2 cellular contexts compared by ENCODE assay signal in the genomic region with DNA sequence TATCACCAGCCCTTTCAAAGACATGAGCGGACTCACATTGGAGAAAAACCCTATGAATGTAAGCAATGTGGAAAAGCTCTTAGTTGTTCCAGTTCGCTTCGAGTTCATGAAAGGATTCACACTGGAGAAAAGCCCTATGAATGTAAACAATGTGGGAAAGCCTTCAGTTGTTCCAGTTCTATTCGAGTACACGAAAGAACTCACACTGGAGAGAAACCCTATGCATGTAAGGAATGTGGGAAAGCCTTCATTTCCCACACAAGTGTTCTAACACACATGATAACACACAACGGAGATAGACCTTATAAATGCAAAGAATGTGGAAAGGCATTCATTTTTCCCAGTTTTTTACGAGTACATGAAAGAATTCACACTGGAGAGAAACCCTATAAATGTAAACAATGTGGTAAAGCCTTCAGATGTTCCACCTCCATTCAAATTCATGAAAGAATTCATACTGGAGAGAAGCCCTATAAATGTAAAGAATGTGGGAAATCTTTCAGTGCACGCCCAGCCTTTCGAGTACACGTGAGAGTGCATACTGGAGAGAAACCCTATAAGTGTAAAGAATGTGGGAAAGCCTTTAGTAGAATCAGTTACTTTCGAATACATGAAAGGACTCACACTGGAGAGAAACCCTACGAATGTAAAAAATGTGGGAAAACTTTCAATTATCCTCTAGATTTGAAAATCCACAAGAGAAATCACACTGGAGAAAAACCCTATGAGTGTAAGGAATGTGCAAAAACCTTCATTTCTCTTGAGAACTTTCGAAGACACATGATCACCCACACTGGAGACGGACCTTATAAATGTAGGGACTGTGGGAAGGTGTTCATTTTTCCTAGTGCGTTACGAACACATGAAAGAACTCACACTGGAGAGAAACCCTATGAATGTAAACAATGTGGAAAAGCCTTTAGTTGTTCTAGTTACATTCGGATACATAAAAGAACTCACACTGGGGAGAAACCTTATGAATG.
A peak's percentile ranks its signal among the peaks of the same experiment; 100 is the strongest.
TF ChIP-seq lines count a peak whose summit lies in the region.

No MANE protein-coding gene starts in this region.

TF ChIP-seq in HEK293, 187 proteins besides CTCF, POLR2A, EP300 and RAD21:
- TF ChIP-seq ZNF274 (IDR thresholded peaks at IDR 0.05; ENCODE audit: low read length) (peak; percentile 69), ZNF274 (tag by site-specific recombination; IDR thresholded peaks at IDR 0.05; ENCODE audit: borderline replicate concordance) (peak; percentile 85), ZNF114 (tag by site-specific recombination; IDR thresholded peaks at IDR 0.05) (no peak), SETDB1 (IDR thresholded peaks at IDR 0.05; ENCODE audit: insufficient read length, low read length) (peak; percentile 99), ZNF37A (tag by site-specific recombination; IDR thresholded peaks at IDR 0.05) (no peak), ZNF792 (tag by site-specific recombination; IDR thresholded peaks at IDR 0.05) (no peak), ZNF416 (tag by site-specific recombination; IDR thresholded peaks at IDR 0.05) (no peak), KLF10 (tag by site-specific recombination; IDR thresholded peaks at IDR 0.05) (no peak), ZNF558 (tag by site-specific recombination; IDR thresholded peaks at IDR 0.05) (no peak)
- TF ChIP-seq, protein P1, sequence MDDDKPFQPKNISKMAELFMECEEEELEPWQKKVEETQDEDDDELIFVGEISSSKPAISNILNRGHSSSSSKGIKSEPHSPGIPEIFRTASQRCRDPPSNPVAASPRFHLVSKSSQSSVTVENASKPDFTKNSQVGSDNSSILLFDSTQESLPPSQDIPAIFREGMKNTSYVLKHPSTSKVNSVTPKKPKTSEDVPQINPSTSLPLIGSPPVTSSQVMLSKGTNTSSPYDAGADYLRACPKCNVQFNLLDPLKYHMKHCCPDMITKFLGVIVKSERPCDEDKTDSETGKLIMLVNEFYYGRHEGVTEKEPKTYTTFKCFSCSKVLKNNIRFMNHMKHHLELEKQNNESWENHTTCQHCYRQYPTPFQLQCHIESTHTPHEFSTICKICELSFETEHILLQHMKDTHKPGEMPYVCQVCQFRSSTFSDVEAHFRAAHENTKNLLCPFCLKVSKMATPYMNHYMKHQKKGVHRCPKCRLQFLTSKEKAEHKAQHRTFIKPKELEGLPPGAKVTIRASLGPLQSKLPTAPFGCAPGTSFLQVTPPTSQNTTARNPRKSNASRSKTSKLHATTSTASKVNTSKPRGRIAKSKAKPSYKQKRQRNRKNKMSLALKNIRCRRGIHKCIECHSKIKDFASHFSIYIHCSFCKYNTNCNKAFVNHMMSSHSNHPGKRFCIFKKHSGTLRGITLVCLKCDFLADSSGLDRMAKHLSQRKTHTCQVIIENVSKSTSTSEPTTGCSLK (tag by site-specific recombination; IDR thresholded peaks at IDR 0.05): no peak
- TF ChIP-seq, protein P2, sequence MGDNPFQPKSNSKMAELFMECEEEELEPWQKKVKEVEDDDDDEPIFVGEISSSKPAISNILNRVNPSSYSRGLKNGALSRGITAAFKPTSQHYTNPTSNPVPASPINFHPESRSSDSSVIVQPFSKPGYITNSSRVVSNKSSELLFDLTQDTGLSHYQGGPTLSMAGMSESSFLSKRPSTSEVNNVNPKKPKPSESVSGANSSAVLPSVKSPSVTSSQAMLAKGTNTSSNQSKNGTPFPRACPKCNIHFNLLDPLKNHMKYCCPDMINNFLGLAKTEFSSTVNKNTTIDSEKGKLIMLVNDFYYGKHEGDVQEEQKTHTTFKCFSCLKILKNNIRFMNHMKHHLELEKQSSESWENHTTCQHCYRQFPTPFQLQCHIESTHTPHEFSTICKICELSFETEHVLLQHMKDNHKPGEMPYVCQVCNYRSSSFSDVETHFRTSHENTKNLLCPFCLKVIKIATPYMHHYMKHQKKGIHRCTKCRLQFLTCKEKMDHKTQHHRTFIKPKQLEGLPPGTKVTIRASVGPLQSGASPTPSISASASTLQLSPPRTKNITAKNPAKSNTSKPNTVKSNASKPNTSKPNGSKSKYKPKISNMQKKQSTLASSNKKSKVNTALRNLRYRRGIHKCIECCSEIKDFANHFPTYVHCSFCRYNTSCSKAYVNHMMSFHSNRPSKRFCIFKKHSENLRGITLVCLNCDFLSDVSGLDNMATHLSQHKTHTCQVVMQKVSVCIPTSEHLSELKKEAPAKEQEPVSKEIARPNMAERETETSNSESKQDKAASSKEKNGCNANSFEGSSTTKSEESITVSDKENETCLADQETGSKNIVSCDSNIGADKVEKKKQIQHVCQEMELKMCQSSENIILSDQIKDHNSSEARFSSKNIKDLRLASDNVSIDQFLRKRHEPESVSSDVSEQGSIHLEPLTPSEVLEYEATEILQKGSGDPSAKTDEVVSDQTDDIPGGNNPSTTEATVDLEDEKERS (tag by site-specific recombination; IDR thresholded peaks at IDR 0.05): 0 out of 2 replicates have a peak, but pooled peaks have one; percentile 7

TF ChIP-seq in K562, 482 proteins besides CTCF, POLR2A, EP300 and RAD21 (continues in another document):
- no peak for TF ChIP-seq HCFC1 (IDR thresholded peaks at IDR 0.05; ENCODE audit: low read depth, low read length)
- peak; percentile 97 for TF ChIP-seq TRIM28 (IDR thresholded peaks at IDR 0.05)
- peak; percentile 78; the same call in 1 of the 2 replicates for TF ChIP-seq CBX1 (IDR thresholded peaks at IDR 0.05; ENCODE audit: low read depth)
- no peak for TF ChIP-seq SRSF9 (IDR thresholded peaks at IDR 0.05; ENCODE audit: borderline replicate concordance, low read depth, low read length)
- peak; percentile 74; the same call in 1 of the 2 replicates for TF ChIP-seq ZNF280B (CRISPR knock-in tag; IDR thresholded peaks at IDR 0.05)
- TF ChIP-seq KAT7 (CRISPR knock-in tag; IDR thresholded peaks at IDR 0.05; ENCODE audit: borderline replicate concordance): no peak
- TF ChIP-seq MBD1 (CRISPR knock-in tag; IDR thresholded peaks at IDR 0.05): 0 out of 2 replicates have a peak, but pooled peaks have one; percentile 5
- TF ChIP-seq RBM25 (IDR thresholded peaks at IDR 0.05; ENCODE audit: low read depth, low read length, severe bottlenecking): peak; percentile 66
- 0 out of 2 replicates have a peak, but pooled peaks have one; percentile 39 for TF ChIP-seq ZNF766 (CRISPR knock-in tag; conservative IDR thresholded peaks at IDR 0.05)
- TF ChIP-seq, protein P3, sequence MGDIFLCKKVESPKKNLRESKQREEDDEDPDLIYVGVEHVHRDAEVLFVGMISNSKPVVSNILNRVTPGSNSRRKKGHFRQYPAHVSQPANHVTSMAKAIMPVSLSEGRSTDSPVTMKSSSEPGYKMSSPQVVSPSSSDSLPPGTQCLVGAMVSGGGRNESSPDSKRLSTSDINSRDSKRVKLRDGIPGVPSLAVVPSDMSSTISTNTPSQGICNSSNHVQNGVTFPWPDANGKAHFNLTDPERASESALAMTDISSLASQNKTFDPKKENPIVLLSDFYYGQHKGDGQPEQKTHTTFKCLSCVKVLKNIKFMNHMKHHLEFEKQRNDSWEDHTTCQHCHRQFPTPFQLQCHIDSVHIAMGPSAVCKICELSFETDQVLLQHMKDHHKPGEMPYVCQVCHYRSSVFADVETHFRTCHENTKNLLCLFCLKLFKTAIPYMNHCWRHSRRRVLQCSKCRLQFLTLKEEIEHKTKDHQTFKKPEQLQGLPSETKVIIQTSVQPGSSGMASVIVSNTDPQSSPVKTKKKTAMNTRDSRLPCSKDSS (IDR thresholded peaks at IDR 0.05; ENCODE audit: low read depth, partially characterized antibody): peak; percentile 95
- TF ChIP-seq CBX5 (IDR thresholded peaks at IDR 0.05; ENCODE audit: borderline replicate concordance, low read depth): peak; percentile 93
- peak; percentile 86 for TF ChIP-seq ZEB2 (IDR thresholded peaks at IDR 0.05)
- 0 out of 2 replicates have a peak, but pooled peaks have one; percentile 23 for TF ChIP-seq ZBTB40 (IDR thresholded peaks at IDR 0.05)
- no peak for TF ChIP-seq ZBTB40 (CRISPR knock-in tag; IDR thresholded peaks at IDR 0.05)
